20 cellular contexts compared by ENCODE assay signal in genomic region chrX:9433596-9433995, GRCh38.
"Had no signal": no experiment of that assay in that cellular context is flagged by ENCODE, and none has a peak within 500 bp of the region (broad histone marks: within the 10 kb centered on the region; RNA-seq: fewer than 3 reads in every experiment).

No MANE protein-coding gene starts in this region.

- DNase-seq: activated CD4-positive, alpha-beta T cell treated with anti-CD3 and anti-CD28 coated beads, Interleukin-2, amount 10 ng/mL, durations not matched to agents 24 days and 14 days; activated CD4-positive, CD25-positive, alpha-beta regulatory T cell; activated CD8-positive, alpha-beta T cell treated with anti-CD3 and anti-CD28 coated beads, Interleukin-2, amount 10 ng/mL, durations not matched to agents 7 days and 5 days; activated naive CD4-positive, alpha-beta T cell treated with anti-CD3 and anti-CD28 coated beads, Interleukin-2, amount 10 ng/mL, durations not matched to agents 7 days and 5 days; activated naive CD8-positive, alpha-beta T cell treated with anti-CD3 and anti-CD28 coated beads, Interleukin-2, amount 50 U/mL, for 24 hours; activated T-cell treated with anti-CD3 and anti-CD28 coated beads, Interleukin-2, amount 50 U/mL, for 24 hours; anterior cingulate cortex; dermis blood vessel endothelial cell; effector memory CD4-positive, alpha-beta T cell; esophagus squamous epithelium; hypothalamus; islet precursor cell; stimulated activated CD4-positive, alpha-beta T cell treated with anti-CD3 and anti-CD28 coated beads, Interleukin-12 subunit alpha, Interleukin-12 subunit beta, amount 100 ng/mL, for 4 hours; stimulated activated CD4-positive, alpha-beta T cell treated with anti-CD3 and anti-CD28 coated beads, Interleukin-1b, Interleukin-23, amount 100 ng/mL, for 48 hours; stimulated activated CD8-positive, alpha-beta memory T cell treated with anti-CD3 and anti-CD28 coated beads, Interleukin-4, amount 100 ng/mL, for 48 hours; stimulated activated naive CD8-positive, alpha-beta T cell treated with anti-CD3 and anti-CD28 coated beads, Interleukin-15, Interleukin-2, amounts not matched to agents 100 U/mL and 50 U/mL, for 24 hours; T1000; transverse colon; uterus had no signal

- H3K4me1 Mint-ChIP-seq: activated CD4-positive, alpha-beta T cell treated with anti-CD3 and anti-CD28 coated beads, Interleukin-2, amount 10 ng/mL, durations not matched to agents 24 days and 14 days; activated naive CD4-positive, alpha-beta T cell treated with anti-CD3 and anti-CD28 coated beads, Interleukin-2, amount 10 ng/mL, durations not matched to agents 7 days and 5 days; activated naive CD8-positive, alpha-beta T cell treated with anti-CD3 and anti-CD28 coated beads, Interleukin-2, amount 50 U/mL, for 24 hours had no signal

- H3K36me3 Mint-ChIP-seq: activated naive CD4-positive, alpha-beta T cell treated with anti-CD3 and anti-CD28 coated beads, Interleukin-2, amount 10 ng/mL, durations not matched to agents 7 days and 5 days; natural killer cell treated with Interleukin-12 subunit alpha and Interleukin-12 subunit beta and Interleukin-15 and Interleukin-18, amount 100 ng/mL, for 72 hours had no signal

- H3K27me3 Mint-ChIP-seq: activated CD4-positive, alpha-beta T cell treated with anti-CD3 and anti-CD28 coated beads, Interleukin-2, amount 10 ng/mL, durations not matched to agents 24 days and 14 days; activated naive CD4-positive, alpha-beta T cell treated with anti-CD3 and anti-CD28 coated beads, Interleukin-2, amount 10 ng/mL, durations not matched to agents 7 days and 5 days; activated naive CD8-positive, alpha-beta T cell treated with anti-CD3 and anti-CD28 coated beads, Interleukin-2, amount 50 U/mL, for 24 hours; activated T-cell treated with anti-CD3 and anti-CD28 coated beads, Interleukin-2, amount 50 U/mL, for 24 hours had no signal

- H3K27ac Mint-ChIP-seq: activated CD4-positive, alpha-beta T cell treated with anti-CD3 and anti-CD28 coated beads, Interleukin-2, amount 10 ng/mL, durations not matched to agents 24 days and 14 days; activated CD8-positive, alpha-beta T cell treated with anti-CD3 and anti-CD28 coated beads, Interleukin-2, amount 10 ng/mL, durations not matched to agents 7 days and 5 days; activated naive CD4-positive, alpha-beta T cell treated with anti-CD3 and anti-CD28 coated beads, Interleukin-2, amount 10 ng/mL, durations not matched to agents 7 days and 5 days; activated naive CD8-positive, alpha-beta T cell treated with anti-CD3 and anti-CD28 coated beads, Interleukin-2, amount 50 U/mL, for 24 hours; activated T-cell treated with anti-CD3 and anti-CD28 coated beads, Interleukin-2, amount 50 U/mL, for 24 hours; natural killer cell treated with Interleukin-12 subunit alpha and Interleukin-12 subunit beta and Interleukin-15 and Interleukin-18, amount 100 ng/mL, for 72 hours had no signal

- H3K4me3 Mint-ChIP-seq: activated CD4-positive, alpha-beta T cell treated with anti-CD3 and anti-CD28 coated beads, Interleukin-2, amount 10 ng/mL, durations not matched to agents 24 days and 14 days; activated CD8-positive, alpha-beta T cell treated with anti-CD3 and anti-CD28 coated beads, Interleukin-2, amount 10 ng/mL, durations not matched to agents 7 days and 5 days; activated naive CD4-positive, alpha-beta T cell treated with anti-CD3 and anti-CD28 coated beads, Interleukin-2, amount 10 ng/mL, durations not matched to agents 7 days and 5 days; activated naive CD8-positive, alpha-beta T cell treated with anti-CD3 and anti-CD28 coated beads, Interleukin-2, amount 50 U/mL, for 24 hours; activated T-cell treated with anti-CD3 and anti-CD28 coated beads, Interleukin-2, amount 50 U/mL, for 24 hours; natural killer cell treated with Interleukin-12 subunit alpha and Interleukin-12 subunit beta and Interleukin-15 and Interleukin-18, amount 100 ng/mL, for 72 hours had no signal

- ATAC-seq: activated CD8-positive, alpha-beta T cell treated with anti-CD3 and anti-CD28 coated beads, Interleukin-2, amount 10 ng/mL, durations not matched to agents 7 days and 5 days; activated naive CD8-positive, alpha-beta T cell treated with anti-CD3 and anti-CD28 coated beads, Interleukin-2, amount 50 U/mL, for 24 hours; natural killer cell treated with Interleukin-12 subunit alpha and Interleukin-12 subunit beta and Interleukin-15 and Interleukin-18, amount 100 ng/mL, for 72 hours; stimulated activated naive CD8-positive, alpha-beta T cell treated with anti-CD3 and anti-CD28 coated beads, Interleukin-15, Interleukin-2, amounts not matched to agents 100 U/mL and 50 U/mL, for 24 hours had no signal

- H3K9me3 Mint-ChIP-seq: activated CD4-positive, alpha-beta T cell treated with anti-CD3 and anti-CD28 coated beads, Interleukin-2, amount 10 ng/mL, durations not matched to agents 24 days and 14 days; activated naive CD4-positive, alpha-beta T cell treated with anti-CD3 and anti-CD28 coated beads, Interleukin-2, amount 10 ng/mL, durations not matched to agents 7 days and 5 days; activated naive CD8-positive, alpha-beta T cell treated with anti-CD3 and anti-CD28 coated beads, Interleukin-2, amount 50 U/mL, for 24 hours; activated T-cell treated with anti-CD3 and anti-CD28 coated beads, Interleukin-2, amount 50 U/mL, for 24 hours; natural killer cell treated with Interleukin-12 subunit alpha and Interleukin-12 subunit beta and Interleukin-15 and Interleukin-18, amount 100 ng/mL, for 72 hours had no signal
